ENCODE assay signal across 1 cellular context in genomic region chr10:47401874-47402645, GRCh38.
TF ChIP-seq lines count a peak whose summit lies in the region.

No MANE protein-coding gene starts in this region.

TF ChIP-seq in HepG2, 621 proteins besides CTCF, POLR2A, EP300 and RAD21:
- TF ChIP-seq CHCHD3 (CRISPR knock-in tag; IDR thresholded peaks at IDR 0.05) (no peak), ARID5B (CRISPR knock-in tag; IDR thresholded peaks at IDR 0.05) (peak; percentile 16; the same call in 1 of the 2 replicates), TEAD3 (CRISPR knock-in tag; optimal IDR thresholded peaks at IDR 0.05; ENCODE audit: borderline replicate concordance) (peak; percentile 14), NR2F6 (IDR thresholded peaks at IDR 0.05) (no peak; the same call in 1 of the 2 replicates), NR2F6 (CRISPR knock-in tag; IDR thresholded peaks at IDR 0.05) (peak; percentile 67)
